In genomic region chr10:92239600-92240288, GRCh38 we compare ENCODE assay signal across 8 cellular contexts. TPM values are rescaled to one million over a fixed set of nuclear protein-coding genes. Genes with fewer than 3 reads are reported as not detected.
DNase-seq lines count a peak whose midpoint lies in the region; ATAC-seq and TF ChIP-seq lines count a peak whose summit lies in the region.

No MANE protein-coding gene starts in this region.

- ATAC-seq in GM21447 (IDR thresholded peaks at IDR 0.05; ENCODE audit: unreplicated experiment) (peak; percentile 32), naive B cell (ENCODE audit: low read depth in 2 of 2) (peak; percentile 70 to 73)
- ATAC-seq in activated T-cell treated with anti-CD3 and anti-CD28 coated beads, Interleukin-2, amount 50 U/mL, for 72 hours (replicated peaks in 1 of 2): peak; percentile 82 to 84

- TF ChIP-seq CTCF in NB4 (IDR thresholded peaks at IDR 0.05; ENCODE audit: low read depth, low read length): no peak
- TF ChIP-seq CTCF in suprapubic skin (IDR thresholded peaks at IDR 0.05): no peak

- H3K27ac Mint-ChIP-seq in activated T-cell treated with anti-CD3 and anti-CD28 coated beads, Interleukin-2, amount 50 U/mL, for 72 hours: no peak overlapping the region
- peak overlapping the region in 5 of 6 donors; percentile 2 to 93 (median 71) for H3K27ac Mint-ChIP-seq in naive B cell

- TF ChIP-seq POLR2A in NB4 (IDR thresholded peaks at IDR 0.05; ENCODE audit: extremely low read depth, insufficient read length) (no peak), suprapubic skin (IDR thresholded peaks at IDR 0.05) (no peak)

- H3K4me2 ChIP-seq in BLaER1: peak overlapping the region; percentile 83

- 0% methylated on average over 1 of the region's 69 CpGs for WGBS in suprapubic skin

- peaks cover 37% of the 10 kb centered on the region for H4K20me1 ChIP-seq in BLaER1

- peak overlapping the region; percentile 75 for H3K4me3 ChIP-seq in BLaER1
- peak overlapping the region; percentile 84 for H3K4me3 ChIP-seq in NB4 (ENCODE audit: low read depth, low read length)
- H3K4me3 ChIP-seq in suprapubic skin: peak overlapping the region; percentile 91

- TF ChIP-seq EP300 in suprapubic skin (IDR thresholded peaks at IDR 0.05): no peak

- peak overlapping the region; percentile 71 for H3K9ac ChIP-seq in BLaER1

- peak overlapping the region; percentile 80 to 96 for H3K4me3 Mint-ChIP-seq in activated T-cell treated with anti-CD3 and anti-CD28 coated beads, Interleukin-2, amount 50 U/mL, for 72 hours
- peak overlapping the region; percentile 91 to 99 (median 96) for H3K4me3 Mint-ChIP-seq in naive B cell

- H3K27me3 Mint-ChIP-seq in activated T-cell treated with anti-CD3 and anti-CD28 coated beads, Interleukin-2, amount 50 U/mL, for 72 hours (ENCODE audit: low read depth): peaks cover 21% of the 10 kb centered on the region
- H3K27me3 Mint-ChIP-seq in naive B cell: no peaks in the 10 kb centered on the region

- H3K27me3 ChIP-seq in BLaER1 (peaks cover 41% of the 10 kb centered on the region), suprapubic skin (no peaks in the 10 kb centered on the region)

- DNase-seq in NB4 (ENCODE audit: low read depth): peak; percentile 86
- DNase-seq in activated T-cell treated with anti-CD3 and anti-CD28 coated beads, Interleukin-2, amount 50 U/mL, for 72 hours: peak; percentile 40 to 45
- peak; percentile 12 for DNase-seq in fibroblast of gingiva (ENCODE audit: low read depth)
- DNase-seq in naive B cell: peak; percentile 40
- DNase-seq in suprapubic skin (ENCODE audit: low spot score in 2 of 2): peak; percentile 71 to 82
- DNase-seq in SIG-M5 (lab: John Stamatoyannopoulos, UW): no peak

- no peaks in the 10 kb centered on the region for H3K9me3 Mint-ChIP-seq in activated T-cell treated with anti-CD3 and anti-CD28 coated beads, Interleukin-2, amount 50 U/mL, for 72 hours
- H3K9me3 Mint-ChIP-seq in naive B cell: no peaks in the 10 kb centered on the region

- H3K4me1 ChIP-seq in BLaER1 (peaks cover 36% of the 10 kb centered on the region), suprapubic skin (peaks cover 56% of the 10 kb centered on the region)

- peaks cover 41% of the 10 kb centered on the region for H3K4me1 Mint-ChIP-seq in activated T-cell treated with anti-CD3 and anti-CD28 coated beads, Interleukin-2, amount 50 U/mL, for 72 hours (ENCODE audit: low read depth)
- H3K4me1 Mint-ChIP-seq in naive B cell: peaks cover 29 to 44% (median 38%) of the 10 kb centered on the region in 3 donors

- H3K36me3 ChIP-seq in BLaER1 (peaks cover 16% of the 10 kb centered on the region), suprapubic skin (no peaks in the 10 kb centered on the region)

- H3K36me3 Mint-ChIP-seq in activated T-cell treated with anti-CD3 and anti-CD28 coated beads, Interleukin-2, amount 50 U/mL, for 72 hours (ENCODE audit: insufficient read depth in 2 of 2): peaks cover 4 to 6% of the 10 kb centered on the region in 2 donors
- H3K36me3 Mint-ChIP-seq in naive B cell: no peaks in the 10 kb centered on the region

- no peak overlapping the region for H3K27ac ChIP-seq in BLaER1
- peak overlapping the region; percentile 95 for H3K27ac ChIP-seq in suprapubic skin

- H3K9me3 ChIP-seq in BLaER1 (no peaks in the 10 kb centered on the region), suprapubic skin (no peaks in the 10 kb centered on the region)

RNA-seq across cellular contexts. Expression of gene CPEB3, which starts 51.1 kb away (rescaled TPM):
- total RNA-seq in activated T-cell treated with anti-CD3 and anti-CD28 coated beads, Interleukin-2, amount 50 U/mL, for 72 hours: 1 to 10 TPM; 1.7 to 2.2 TPM
- 1 to 10 TPM; 1.0 to 2.8 (median 2.4) TPM for polyA plus RNA-seq in naive B cell (ENCODE audit: low read depth in 6 of 6)
- total RNA-seq in suprapubic skin: 10 to 100 TPM in 2 of 4 donors, 1 to 10 TPM in 2; 7.8 to 19.2 (median 10.4) TPM

RNA-seq across cellular contexts. Expression of gene MARCHF5, which starts 51.2 kb away (rescaled TPM):
- 10 to 100 TPM; 29.7 to 34.2 TPM for total RNA-seq in activated T-cell treated with anti-CD3 and anti-CD28 coated beads, Interleukin-2, amount 50 U/mL, for 72 hours
- polyA plus RNA-seq in naive B cell (ENCODE audit: low read depth in 6 of 6): 10 to 100 TPM; 21.7 to 34.7 (median 29.3) TPM
- total RNA-seq in suprapubic skin: 10 to 100 TPM; 12.6 to 15.0 (median 13.3) TPM

Comparison
In these comparisons a context has a peak if more than half of its experiments do, and no peak if none do; other contexts are left out.
1. ATAC-seq: peak in every context shown above with its lines; median percentile 83 in activated T-cell treated with anti-CD3 and anti-CD28 coated beads, Interleukin-2, amount 50 U/mL, for 72 hours; 72 in naive B cell; 32 in GM21447.